Comparison of ENCODE assay signal across 1 cellular context in genomic region chr6:11263185-11263817, GRCh38.
TF ChIP-seq lines count a peak whose summit lies in the region.

No MANE protein-coding gene starts in this region.

TF ChIP-seq in HepG2, 621 proteins besides CTCF, POLR2A, EP300 and RAD21 (continued from another document and continues in another):
- TF ChIP-seq, protein P1, sequence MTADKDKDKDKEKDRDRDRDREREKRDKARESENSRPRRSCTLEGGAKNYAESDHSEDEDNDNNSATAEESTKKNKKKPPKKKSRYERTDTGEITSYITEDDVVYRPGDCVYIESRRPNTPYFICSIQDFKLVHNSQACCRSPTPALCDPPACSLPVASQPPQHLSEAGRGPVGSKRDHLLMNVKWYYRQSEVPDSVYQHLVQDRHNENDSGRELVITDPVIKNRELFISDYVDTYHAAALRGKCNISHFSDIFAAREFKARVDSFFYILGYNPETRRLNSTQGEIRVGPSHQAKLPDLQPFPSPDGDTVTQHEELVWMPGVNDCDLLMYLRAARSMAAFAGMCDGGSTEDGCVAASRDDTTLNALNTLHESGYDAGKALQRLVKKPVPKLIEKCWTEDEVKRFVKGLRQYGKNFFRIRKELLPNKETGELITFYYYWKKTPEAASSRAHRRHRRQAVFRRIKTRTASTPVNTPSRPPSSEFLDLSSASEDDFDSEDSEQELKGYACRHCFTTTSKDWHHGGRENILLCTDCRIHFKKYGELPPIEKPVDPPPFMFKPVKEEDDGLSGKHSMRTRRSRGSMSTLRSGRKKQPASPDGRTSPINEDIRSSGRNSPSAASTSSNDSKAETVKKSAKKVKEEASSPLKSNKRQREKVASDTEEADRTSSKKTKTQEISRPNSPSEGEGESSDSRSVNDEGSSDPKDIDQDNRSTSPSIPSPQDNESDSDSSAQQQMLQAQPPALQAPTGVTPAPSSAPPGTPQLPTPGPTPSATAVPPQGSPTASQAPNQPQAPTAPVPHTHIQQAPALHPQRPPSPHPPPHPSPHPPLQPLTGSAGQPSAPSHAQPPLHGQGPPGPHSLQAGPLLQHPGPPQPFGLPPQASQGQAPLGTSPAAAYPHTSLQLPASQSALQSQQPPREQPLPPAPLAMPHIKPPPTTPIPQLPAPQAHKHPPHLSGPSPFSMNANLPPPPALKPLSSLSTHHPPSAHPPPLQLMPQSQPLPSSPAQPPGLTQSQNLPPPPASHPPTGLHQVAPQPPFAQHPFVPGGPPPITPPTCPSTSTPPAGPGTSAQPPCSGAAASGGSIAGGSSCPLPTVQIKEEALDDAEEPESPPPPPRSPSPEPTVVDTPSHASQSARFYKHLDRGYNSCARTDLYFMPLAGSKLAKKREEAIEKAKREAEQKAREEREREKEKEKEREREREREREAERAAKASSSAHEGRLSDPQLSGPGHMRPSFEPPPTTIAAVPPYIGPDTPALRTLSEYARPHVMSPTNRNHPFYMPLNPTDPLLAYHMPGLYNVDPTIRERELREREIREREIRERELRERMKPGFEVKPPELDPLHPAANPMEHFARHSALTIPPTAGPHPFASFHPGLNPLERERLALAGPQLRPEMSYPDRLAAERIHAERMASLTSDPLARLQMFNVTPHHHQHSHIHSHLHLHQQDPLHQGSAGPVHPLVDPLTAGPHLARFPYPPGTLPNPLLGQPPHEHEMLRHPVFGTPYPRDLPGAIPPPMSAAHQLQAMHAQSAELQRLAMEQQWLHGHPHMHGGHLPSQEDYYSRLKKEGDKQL (CRISPR knock-in tag; IDR thresholded peaks at IDR 0.05; ENCODE audit: low read depth), result no peak
- TF ChIP-seq ONECUT2 (CRISPR knock-in tag; IDR thresholded peaks at IDR 0.05), result no peak
- TF ChIP-seq HOMEZ (CRISPR knock-in tag; IDR thresholded peaks at IDR 0.05; ENCODE audit: low read depth), result peak; percentile 91
- TF ChIP-seq NFYB (CRISPR knock-in tag; IDR thresholded peaks at IDR 0.05), result 0 out of 2 replicates have a peak, but pooled peaks have one; percentile 33
- TF ChIP-seq NCOA2 (CRISPR knock-in tag; IDR thresholded peaks at IDR 0.05), result no peak
- TF ChIP-seq, protein P2, sequence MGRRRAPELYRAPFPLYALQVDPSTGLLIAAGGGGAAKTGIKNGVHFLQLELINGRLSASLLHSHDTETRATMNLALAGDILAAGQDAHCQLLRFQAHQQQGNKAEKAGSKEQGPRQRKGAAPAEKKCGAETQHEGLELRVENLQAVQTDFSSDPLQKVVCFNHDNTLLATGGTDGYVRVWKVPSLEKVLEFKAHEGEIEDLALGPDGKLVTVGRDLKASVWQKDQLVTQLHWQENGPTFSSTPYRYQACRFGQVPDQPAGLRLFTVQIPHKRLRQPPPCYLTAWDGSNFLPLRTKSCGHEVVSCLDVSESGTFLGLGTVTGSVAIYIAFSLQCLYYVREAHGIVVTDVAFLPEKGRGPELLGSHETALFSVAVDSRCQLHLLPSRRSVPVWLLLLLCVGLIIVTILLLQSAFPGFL (CRISPR knock-in tag; IDR thresholded peaks at IDR 0.05), result no peak
- TF ChIP-seq, protein P3, sequence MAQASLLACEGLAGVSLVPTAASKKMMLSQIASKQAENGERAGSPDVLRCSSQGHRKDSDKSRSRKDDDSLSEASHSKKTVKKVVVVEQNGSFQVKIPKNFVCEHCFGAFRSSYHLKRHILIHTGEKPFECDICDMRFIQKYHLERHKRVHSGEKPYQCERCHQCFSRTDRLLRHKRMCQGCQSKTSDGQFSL (CRISPR knock-in tag; IDR thresholded peaks at IDR 0.05), result no peak
- TF ChIP-seq ZNF3 (CRISPR knock-in tag; IDR thresholded peaks at IDR 0.05), result no peak
- TF ChIP-seq HES4 (CRISPR knock-in tag; IDR thresholded peaks at IDR 0.05; ENCODE audit: borderline replicate concordance), result no peak
- TF ChIP-seq MTA3 (CRISPR knock-in tag; IDR thresholded peaks at IDR 0.05), result no peak
- TF ChIP-seq, protein P4, sequence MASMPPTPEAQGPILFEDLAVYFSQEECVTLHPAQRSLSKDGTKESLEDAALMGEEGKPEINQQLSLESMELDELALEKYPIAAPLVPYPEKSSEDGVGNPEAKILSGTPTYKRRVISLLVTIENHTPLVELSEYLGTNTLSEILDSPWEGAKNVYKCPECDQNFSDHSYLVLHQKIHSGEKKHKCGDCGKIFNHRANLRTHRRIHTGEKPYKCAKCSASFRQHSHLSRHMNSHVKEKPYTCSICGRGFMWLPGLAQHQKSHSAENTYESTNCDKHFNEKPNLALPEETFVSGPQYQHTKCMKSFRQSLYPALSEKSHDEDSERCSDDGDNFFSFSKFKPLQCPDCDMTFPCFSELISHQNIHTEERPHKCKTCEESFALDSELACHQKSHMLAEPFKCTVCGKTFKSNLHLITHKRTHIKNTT (CRISPR knock-in tag; IDR thresholded peaks at IDR 0.05), result no peak
- TF ChIP-seq ZBTB34 (CRISPR knock-in tag; IDR thresholded peaks at IDR 0.05), result no peak
- no peak for TF ChIP-seq ZNF776 (CRISPR knock-in tag; IDR thresholded peaks at IDR 0.05)
- no peak for TF ChIP-seq ZNF777 (CRISPR knock-in tag; IDR thresholded peaks at IDR 0.05)
- TF ChIP-seq PAX8 (CRISPR knock-in tag; IDR thresholded peaks at IDR 0.05; ENCODE audit: borderline replicate concordance), result no peak
- TF ChIP-seq SCMH1 (CRISPR knock-in tag; IDR thresholded peaks at IDR 0.05; ENCODE audit: borderline replicate concordance), result no peak
- peak; percentile 59; the same call in 1 of the 2 replicates for TF ChIP-seq EHMT2 (IDR thresholded peaks at IDR 0.05; ENCODE audit: borderline replicate concordance, low read depth, low read length)
- no peak for TF ChIP-seq ZNF431 (CRISPR knock-in tag; IDR thresholded peaks at IDR 0.05; ENCODE audit: borderline replicate concordance, low read depth)
- TF ChIP-seq, protein P5, sequence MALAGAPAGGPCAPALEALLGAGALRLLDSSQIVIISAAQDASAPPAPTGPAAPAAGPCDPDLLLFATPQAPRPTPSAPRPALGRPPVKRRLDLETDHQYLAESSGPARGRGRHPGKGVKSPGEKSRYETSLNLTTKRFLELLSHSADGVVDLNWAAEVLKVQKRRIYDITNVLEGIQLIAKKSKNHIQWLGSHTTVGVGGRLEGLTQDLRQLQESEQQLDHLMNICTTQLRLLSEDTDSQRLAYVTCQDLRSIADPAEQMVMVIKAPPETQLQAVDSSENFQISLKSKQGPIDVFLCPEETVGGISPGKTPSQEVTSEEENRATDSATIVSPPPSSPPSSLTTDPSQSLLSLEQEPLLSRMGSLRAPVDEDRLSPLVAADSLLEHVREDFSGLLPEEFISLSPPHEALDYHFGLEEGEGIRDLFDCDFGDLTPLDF (CRISPR knock-in tag; IDR thresholded peaks at IDR 0.05), result no peak
- TF ChIP-seq, protein P6, sequence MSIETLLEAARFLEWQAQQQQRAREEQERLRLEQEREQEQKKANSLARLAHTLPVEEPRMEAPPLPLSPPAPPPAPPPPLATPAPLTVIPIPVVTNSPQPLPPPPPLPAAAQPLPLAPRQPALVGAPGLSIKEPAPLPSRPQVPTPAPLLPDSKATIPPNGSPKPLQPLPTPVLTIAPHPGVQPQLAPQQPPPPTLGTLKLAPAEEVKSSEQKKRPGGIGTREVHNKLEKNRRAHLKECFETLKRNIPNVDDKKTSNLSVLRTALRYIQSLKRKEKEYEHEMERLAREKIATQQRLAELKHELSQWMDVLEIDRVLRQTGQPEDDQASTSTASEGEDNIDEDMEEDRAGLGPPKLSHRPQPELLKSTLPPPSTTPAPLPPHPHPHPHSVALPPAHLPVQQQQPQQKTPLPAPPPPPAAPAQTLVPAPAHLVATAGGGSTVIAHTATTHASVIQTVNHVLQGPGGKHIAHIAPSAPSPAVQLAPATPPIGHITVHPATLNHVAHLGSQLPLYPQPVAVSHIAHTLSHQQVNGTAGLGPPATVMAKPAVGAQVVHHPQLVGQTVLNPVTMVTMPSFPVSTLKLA (IDR thresholded peaks at IDR 0.05), result peak; percentile 75
- TF ChIP-seq GTF2F1 (IDR thresholded peaks at IDR 0.05; ENCODE audit: low read length), result no peak
- no peak for TF ChIP-seq SRSF9 (IDR thresholded peaks at IDR 0.05; ENCODE audit: borderline replicate concordance, insufficient read depth, low read depth, low read length, poor library complexity, severe bottlenecking)
- no peak for TF ChIP-seq ATF6 (CRISPR knock-in tag; conservative IDR thresholded peaks at IDR 0.05)
- TF ChIP-seq, protein P7, sequence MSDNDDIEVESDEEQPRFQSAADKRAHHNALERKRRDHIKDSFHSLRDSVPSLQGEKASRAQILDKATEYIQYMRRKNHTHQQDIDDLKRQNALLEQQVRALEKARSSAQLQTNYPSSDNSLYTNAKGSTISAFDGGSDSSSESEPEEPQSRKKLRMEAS (IDR thresholded peaks at IDR 0.05), result peak; percentile 49; the same call in 1 of the 2 replicates
- TF ChIP-seq SNAPC2 (CRISPR knock-in tag; IDR thresholded peaks at IDR 0.05), result no peak
- TF ChIP-seq TCF7L2 (IDR thresholded peaks at IDR 0.05; ENCODE audit: low read depth, low read length), result no peak
- no peak for TF ChIP-seq BRF2 (CRISPR knock-in tag; IDR thresholded peaks at IDR 0.05)
- no peak for TF ChIP-seq LBX2 (CRISPR knock-in tag; IDR thresholded peaks at IDR 0.05; ENCODE audit: borderline replicate concordance)
- no peak for TF ChIP-seq ZNF17 (CRISPR knock-in tag; IDR thresholded peaks at IDR 0.05)
- TF ChIP-seq ZNF670 (CRISPR knock-in tag; IDR thresholded peaks at IDR 0.05; ENCODE audit: borderline replicate concordance), result no peak
- no peak for TF ChIP-seq PHF20 (CRISPR knock-in tag; IDR thresholded peaks at IDR 0.05)
- TF ChIP-seq JDP2 (CRISPR knock-in tag; IDR thresholded peaks at IDR 0.05; ENCODE audit: borderline replicate concordance), result no peak
- no peak for TF ChIP-seq EED (CRISPR knock-in tag; IDR thresholded peaks at IDR 0.05)
- TF ChIP-seq RXRB (CRISPR knock-in tag; IDR thresholded peaks at IDR 0.05; ENCODE audit: borderline replicate concordance), result no peak
- no peak for TF ChIP-seq ZSCAN25 (CRISPR knock-in tag; IDR thresholded peaks at IDR 0.05)
- no peak for TF ChIP-seq KDM5A (IDR thresholded peaks at IDR 0.05; ENCODE audit: borderline replicate concordance, low read length)
